23 cellular contexts compared by ENCODE assay signal in genomic region chr18:75275226-75275625, GRCh38.
DNase-seq lines count a peak whose midpoint lies in the region; ATAC-seq and TF ChIP-seq lines count a peak whose summit lies in the region.
"Had no signal": no experiment of that assay in that cellular context is flagged by ENCODE, and none has a peak within 500 bp of the region (broad histone marks: within the 10 kb centered on the region; RNA-seq: fewer than 3 reads in every experiment).

No MANE protein-coding gene starts in this region.

- H3K36me3 ChIP-seq in neural progenitor cell, result no peaks in the 10 kb centered on the region
- H3K36me3 ChIP-seq: BE2C had no signal

- H2AFZ ChIP-seq in neural progenitor cell (replicated peaks), result no peak overlapping the region
- H2AFZ ChIP-seq: GM23248 had no signal

- H3K4me1 ChIP-seq in neural progenitor cell, result no peaks in the 10 kb centered on the region
- H3K4me1 ChIP-seq: BE2C had no signal

- H3K9me3 Mint-ChIP-seq in activated CD8-positive, alpha-beta T cell treated with anti-CD3 and anti-CD28 coated beads, Interleukin-2, amount 10 ng/mL, durations not matched to agents 7 days and 5 days (ENCODE audit: insufficient read depth), result no peaks in the 10 kb centered on the region
- no peaks in the 10 kb centered on the region for H3K9me3 Mint-ChIP-seq in activated CD8-positive, alpha-beta T cell treated with anti-CD3 and anti-CD28 coated beads for 36 hours
- H3K9me3 Mint-ChIP-seq in neural progenitor cell, result no peaks in the 10 kb centered on the region
- H3K9me3 Mint-ChIP-seq: CD14-positive monocyte; CD4-positive, alpha-beta T cell; CD8-positive, alpha-beta memory T cell; H9 had no signal

- no peak overlapping the region for H3K4me2 ChIP-seq in neural progenitor cell
- H3K4me2 ChIP-seq: A549; BLaER1 treated with 17β-estradiol and CSF1 and Interleukin-3, amounts not matched to agents 10 nM and 100 nM had no signal

- no peaks in the 10 kb centered on the region for H3K9me3 ChIP-seq in neural progenitor cell (ENCODE audit: low read depth)
- H3K9me3 ChIP-seq: A549; BE2C; BLaER1 treated with 17β-estradiol and CSF1 and Interleukin-3, amounts not matched to agents 10 nM and 100 nM had no signal

- no peaks in the 10 kb centered on the region for H3K79me2 ChIP-seq in neural progenitor cell (ENCODE audit: low read depth)

- H3K4me3 ChIP-seq in neural progenitor cell, result no peak overlapping the region
- H3K4me3 ChIP-seq: A549; BLaER1 treated with 17β-estradiol and CSF1 and Interleukin-3, amounts not matched to agents 10 nM and 100 nM; GM12878; GM23248 had no signal

- CTCF ChIA-PET in activated CD8-positive, alpha-beta T cell treated with anti-CD3 and anti-CD28 coated beads, Interleukin-2, amount 10 ng/mL, durations not matched to agents 7 days and 5 days (lab: Charles Lee), result no interaction called here
- CTCF ChIA-PET in activated CD8-positive, alpha-beta T cell treated with anti-CD3 and anti-CD28 coated beads for 36 hours (lab: Charles Lee), result no interaction called here

- no peaks in the 10 kb centered on the region for H3K27me3 Mint-ChIP-seq in activated CD8-positive, alpha-beta T cell treated with anti-CD3 and anti-CD28 coated beads, Interleukin-2, amount 10 ng/mL, durations not matched to agents 7 days and 5 days (ENCODE audit: low read depth)
- no peaks in the 10 kb centered on the region for H3K27me3 Mint-ChIP-seq in activated CD8-positive, alpha-beta T cell treated with anti-CD3 and anti-CD28 coated beads for 36 hours
- peaks cover 5% of the 10 kb centered on the region for H3K27me3 Mint-ChIP-seq in neural progenitor cell (ENCODE audit: insufficient read depth, low read depth)
- H3K27me3 Mint-ChIP-seq: CD4-positive, alpha-beta T cell; CD8-positive, alpha-beta memory T cell had no signal

- no peaks in the 10 kb centered on the region for H3F3A ChIP-seq in neural progenitor cell (ENCODE audit: low read depth)

- no peaks in the 10 kb centered on the region for H3K36me3 Mint-ChIP-seq in activated CD8-positive, alpha-beta T cell treated with anti-CD3 and anti-CD28 coated beads, Interleukin-2, amount 10 ng/mL, durations not matched to agents 7 days and 5 days (ENCODE audit: low read depth)
- H3K36me3 Mint-ChIP-seq in activated CD8-positive, alpha-beta T cell treated with anti-CD3 and anti-CD28 coated beads for 36 hours (ENCODE audit: low read depth), result no peaks in the 10 kb centered on the region
- no peaks in the 10 kb centered on the region for H3K36me3 Mint-ChIP-seq in neural progenitor cell

- no peaks in the 10 kb centered on the region for H3K27me3 ChIP-seq in neural progenitor cell
- H3K27me3 ChIP-seq: BE2C; BLaER1 treated with 17β-estradiol and CSF1 and Interleukin-3, amounts not matched to agents 10 nM and 100 nM had no signal

- H3K4me3 Mint-ChIP-seq in activated CD8-positive, alpha-beta T cell treated with anti-CD3 and anti-CD28 coated beads, Interleukin-2, amount 10 ng/mL, durations not matched to agents 7 days and 5 days, result no peak overlapping the region
- H3K4me3 Mint-ChIP-seq in activated CD8-positive, alpha-beta T cell treated with anti-CD3 and anti-CD28 coated beads for 36 hours, result no peak overlapping the region
- no peak overlapping the region for H3K4me3 Mint-ChIP-seq in neural progenitor cell
- H3K4me3 Mint-ChIP-seq: CD14-positive monocyte; CD4-positive, alpha-beta T cell; H9 had no signal

- no peak overlapping the region for H3K9ac ChIP-seq in neural progenitor cell
- H3K9ac ChIP-seq: BLaER1 treated with 17β-estradiol and CSF1 and Interleukin-3, amounts not matched to agents 10 nM and 100 nM; GM23248 had no signal

- no peak for ATAC-seq in activated CD8-positive, alpha-beta T cell treated with anti-CD3 and anti-CD28 coated beads, Interleukin-2, amount 10 ng/mL, durations not matched to agents 7 days and 5 days
- no peak for ATAC-seq in activated CD8-positive, alpha-beta T cell treated with anti-CD3 and anti-CD28 coated beads for 36 hours
- peak; percentile 56 for ATAC-seq in left ventricle myocardium superior
- ATAC-seq in left cardiac atrium, result no peak
- ATAC-seq: A549, GM12878, HCT116 had no signal

- no peak overlapping the region for H3K27ac Mint-ChIP-seq in activated CD8-positive, alpha-beta T cell treated with anti-CD3 and anti-CD28 coated beads, Interleukin-2, amount 10 ng/mL, durations not matched to agents 7 days and 5 days
- H3K27ac Mint-ChIP-seq in activated CD8-positive, alpha-beta T cell treated with anti-CD3 and anti-CD28 coated beads for 36 hours, result no peak overlapping the region
- peak overlapping the region; percentile 35 for H3K27ac Mint-ChIP-seq in neural progenitor cell
- H3K27ac Mint-ChIP-seq: CD14-positive monocyte; CD4-positive, alpha-beta T cell; H9 had no signal

- no peak for TF ChIP-seq CTCF in activated CD8-positive, alpha-beta T cell treated with anti-CD3 and anti-CD28 coated beads for 36 hours (IDR thresholded peaks at IDR 0.05)
- TF ChIP-seq CTCF in neural progenitor cell (IDR thresholded peaks at IDR 0.05), result no peak

- H4K20me1 ChIP-seq in neural progenitor cell (ENCODE audit: low read depth), result no peaks in the 10 kb centered on the region

- peak; percentile 4 for DNase-seq in activated CD8-positive, alpha-beta T cell treated with anti-CD3 and anti-CD28 coated beads, Interleukin-2, amount 10 ng/mL, durations not matched to agents 7 days and 5 days
- DNase-seq in activated CD8-positive, alpha-beta T cell treated with anti-CD3 and anti-CD28 coated beads for 36 hours, result no peak
- no peak for DNase-seq in left ventricle myocardium superior
- no peak for DNase-seq in left cardiac atrium
- DNase-seq in neural progenitor cell (ENCODE audit: low spot score), result no peak
- DNase-seq in NCI-H2227 treated with DMSO at 0.1 percent for 48 hours (lab: John Stamatoyannopoulos, UW), result no peak
- DNase-seq: 8988T; ACHN; AML-193; BE2C; CD4-positive, alpha-beta T cell; CD8-positive, alpha-beta memory T cell; DMS 273 treated with DMSO at 0.1 percent for 48 hours; DMS79; EL; GDM1; GM23248; H9 had no signal

- no peaks in the 10 kb centered on the region for H3K4me1 Mint-ChIP-seq in activated CD8-positive, alpha-beta T cell treated with anti-CD3 and anti-CD28 coated beads, Interleukin-2, amount 10 ng/mL, durations not matched to agents 7 days and 5 days (ENCODE audit: low read depth)
- peaks cover 46% of the 10 kb centered on the region for H3K4me1 Mint-ChIP-seq in activated CD8-positive, alpha-beta T cell treated with anti-CD3 and anti-CD28 coated beads for 36 hours (ENCODE audit: low read depth)
- peaks cover 8% of the 10 kb centered on the region for H3K4me1 Mint-ChIP-seq in neural progenitor cell

- intact Hi-C loops in activated CD8-positive, alpha-beta T cell treated with anti-CD3 and anti-CD28 coated beads for 36 hours (cut with micrococcal nuclease), result no loop called here
- intact Hi-C loops in left ventricle myocardium superior (cut with micrococcal nuclease), result no loop called here
- intact Hi-C loops in left cardiac atrium (cut with DNase I), result no loop called here

- no peak overlapping the region for H3K27ac ChIP-seq in neural progenitor cell
- H3K27ac ChIP-seq: A549; BLaER1 treated with 17β-estradiol and CSF1 and Interleukin-3, amounts not matched to agents 10 nM and 100 nM; GM23248 had no signal

- POLR2A ChIA-PET in activated CD8-positive, alpha-beta T cell treated with anti-CD3 and anti-CD28 coated beads, Interleukin-2, amount 10 ng/mL, durations not matched to agents 7 days and 5 days (lab: Charles Lee), result no interaction called here
- POLR2A ChIA-PET in activated CD8-positive, alpha-beta T cell treated with anti-CD3 and anti-CD28 coated beads for 36 hours (lab: Charles Lee), result no interaction called here
